ENCODE assay signal across 11 cellular contexts in genomic region chr15:52397118-52397517, GRCh38.
DNase-seq lines count a peak whose midpoint lies in the region; ATAC-seq and TF ChIP-seq lines count a peak whose summit lies in the region.
"Had no signal": no experiment of that assay in that cellular context is flagged by ENCODE, and none has a peak within 500 bp of the region (broad histone marks: within the 10 kb centered on the region; RNA-seq: fewer than 3 reads in every experiment).

No MANE protein-coding gene starts in this region.

- TF ChIP-seq CTCF in GM23338 (conservative IDR thresholded peaks at IDR 0.05; ENCODE audit: low read depth in 2 of 2) (no peak), OCI-LY3 (IDR thresholded peaks at IDR 0.05; ENCODE audit: low read depth, low read length) (no peak), chondrocyte (IDR thresholded peaks at IDR 0.05) (no peak), stomach (IDR thresholded peaks at IDR 0.05) (no peak)

- no peaks in the 10 kb centered on the region for H3K9me3 ChIP-seq in OCI-LY3 (ENCODE audit: insufficient read depth, low read length)
- no peaks in the 10 kb centered on the region for H3K9me3 ChIP-seq in stomach
- H3K9me3 ChIP-seq: Caco-2, HAP-1 had no signal

- TF ChIP-seq POLR2A in stomach (IDR thresholded peaks at IDR 0.05), result no peak

- peaks cover 47% of the 10 kb centered on the region for H3K4me1 Mint-ChIP-seq in GM23338
- peaks cover 10% of the 10 kb centered on the region for H3K4me1 Mint-ChIP-seq in chondrocyte (ENCODE audit: low read depth)

- H3K27ac Mint-ChIP-seq in GM23338 (peak overlapping the region; percentile 7; the same call in 1 of the 2 replicates), chondrocyte (ENCODE audit: unreplicated experiment) (no peak overlapping the region)
- H3K27ac Mint-ChIP-seq: CD4-positive, alpha-beta T cell had no signal

- H2AFZ ChIP-seq in GM23338 (no peak overlapping the region), OCI-LY3 (ENCODE audit: low read depth, low read length) (no peak overlapping the region)

- H3K27ac ChIP-seq in GM23338 (ENCODE audit: low read depth), result no peak overlapping the region
- peak overlapping the region; percentile 44 for H3K27ac ChIP-seq in OCI-LY3 (ENCODE audit: low read length)
- no peak overlapping the region for H3K27ac ChIP-seq in stomach
- H3K27ac ChIP-seq: C4-2B had no signal

- H4K20me1 ChIP-seq in GM23338 (replicated peaks; ENCODE audit: insufficient read depth) (no peaks in the 10 kb centered on the region), OCI-LY3 (ENCODE audit: insufficient read depth, low read length) (no peaks in the 10 kb centered on the region)

- intact Hi-C loops in left cardiac atrium (cut with DNase I) (loop anchor here in 1 of 2 donors (10.0 kb wide), 1 partner anchor 128 kb away; the partner anchor contains the start of gene MYO5A), stomach (cut with DNase I; ENCODE audit: low total_unique reads) (no loop called here)

- no peaks in the 10 kb centered on the region for H3K9me2 ChIP-seq in GM23338 (ENCODE audit: insufficient read depth)

- DNase-seq in GM23338 (ENCODE audit: low spot score), result no peak
- no peak for DNase-seq in left cardiac atrium
- DNase-seq in chondrocyte (ENCODE audit: low spot score), result no peak
- DNase-seq in NCI-H1694 treated with DMSO at 0.1 percent for 48 hours (lab: John Stamatoyannopoulos, UW), result no peak
- no peak for DNase-seq in stomach
- DNase-seq: AML-193; Caco-2; CD4-positive, alpha-beta T cell had no signal

- no peaks in the 10 kb centered on the region for H3K27me3 Mint-ChIP-seq in GM23338 (ENCODE audit: insufficient read depth, low read depth, poor library complexity)
- H3K27me3 Mint-ChIP-seq in chondrocyte (ENCODE audit: low read depth), result no peaks in the 10 kb centered on the region
- H3K27me3 Mint-ChIP-seq: CD4-positive, alpha-beta T cell had no signal

- no peaks in the 10 kb centered on the region for H3K36me3 ChIP-seq in GM23338 (ENCODE audit: insufficient read depth)
- peaks cover 14% of the 10 kb centered on the region for H3K36me3 ChIP-seq in OCI-LY3 (replicated peaks; ENCODE audit: low read depth, low read length)
- peaks cover 5 to 30% (median 16%) of the 10 kb centered on the region in 4 donors for H3K36me3 ChIP-seq in stomach
- H3K36me3 ChIP-seq: HAP-1 had no signal

- peaks cover 43% of the 10 kb centered on the region for H3K4me1 ChIP-seq in GM23338 (ENCODE audit: insufficient read depth)
- H3K4me1 ChIP-seq in OCI-LY3 (ENCODE audit: low read length), result peaks cover 32% of the 10 kb centered on the region
- H3K4me1 ChIP-seq in stomach, result no peaks in the 10 kb centered on the region
- H3K4me1 ChIP-seq: Caco-2 had no signal

- H3K4me3 ChIP-seq in GM23338 (no peak overlapping the region), OCI-LY3 (ENCODE audit: low read length) (no peak overlapping the region), stomach (no peak overlapping the region)
- H3K4me3 ChIP-seq: HAP-1 had no signal

- H3K4me3 Mint-ChIP-seq in GM23338 (no peak overlapping the region), chondrocyte (ENCODE audit: unreplicated experiment) (no peak overlapping the region)
- H3K4me3 Mint-ChIP-seq: CD4-positive, alpha-beta T cell had no signal

- 95 to 99% (median 97%) methylated on average over 5 of the region's 5 CpGs for WGBS in stomach, 5 donors

- H3K9me3 Mint-ChIP-seq in GM23338, result no peaks in the 10 kb centered on the region
- no peaks in the 10 kb centered on the region for H3K9me3 Mint-ChIP-seq in chondrocyte (ENCODE audit: low read depth)
- H3K9me3 Mint-ChIP-seq: CD4-positive, alpha-beta T cell had no signal

- no peaks in the 10 kb centered on the region for H3K36me3 Mint-ChIP-seq in GM23338 (ENCODE audit: low read depth)
- H3K36me3 Mint-ChIP-seq in chondrocyte (ENCODE audit: low read depth), result peaks cover 9% of the 10 kb centered on the region

- H3K79me2 ChIP-seq in GM23338 (replicated peaks; ENCODE audit: insufficient read depth), result no peaks in the 10 kb centered on the region
- H3K79me2 ChIP-seq in OCI-LY3 (ENCODE audit: low read length), result no peaks in the 10 kb centered on the region

- H3K9ac ChIP-seq in OCI-LY3 (ENCODE audit: low read length), result 0 out of 2 replicates have a peak overlapping the region, but pooled peaks have one; percentile 1

- no peaks in the 10 kb centered on the region for H3F3A ChIP-seq in GM23338 (replicated peaks; ENCODE audit: low read depth)

- H3K27me3 ChIP-seq in GM23338 (ENCODE audit: insufficient read depth) (no peaks in the 10 kb centered on the region), OCI-LY3 (ENCODE audit: low read depth, low read length) (no peaks in the 10 kb centered on the region), stomach (no peaks in the 10 kb centered on the region)

- no peak for TF ChIP-seq EP300 in stomach (IDR thresholded peaks at IDR 0.05)

- no peak overlapping the region for H3K4me2 ChIP-seq in GM23338
- peak overlapping the region; percentile 7; the same call in 1 of the 2 replicates for H3K4me2 ChIP-seq in OCI-LY3 (ENCODE audit: low read length)

- no peak for ATAC-seq in GM23338
- ATAC-seq in left cardiac atrium, result peak; percentile 27 to 74

TF ChIP-seq in GM23338, 12 proteins besides CTCF, POLR2A, EP300 and RAD21 (continues in another document):
- TF ChIP-seq ZNF462 (CRISPR knock-in tag; IDR thresholded peaks at IDR 0.05), result no peak
- TF ChIP-seq ZNF114 (CRISPR knock-in tag; IDR thresholded peaks at IDR 0.05), result no peak
- no peak for TF ChIP-seq EZH2 (IDR thresholded peaks at IDR 0.05; ENCODE audit: low read depth, unreplicated experiment)
- TF ChIP-seq CREB1 (CRISPR knock-in tag; IDR thresholded peaks at IDR 0.05; ENCODE audit: low read depth), result no peak
- no peak for TF ChIP-seq EZH2phosphoT487 (IDR thresholded peaks at IDR 0.05; ENCODE audit: unreplicated experiment)
- no peak for TF ChIP-seq NANOG (IDR thresholded peaks at IDR 0.05; ENCODE audit: borderline replicate concordance)
